8 cellular contexts compared by ENCODE assay signal in genomic region chr17:17590883-17591407, GRCh38. TPM values are rescaled to one million over a fixed set of nuclear protein-coding genes. Genes with fewer than 3 reads are reported as not detected.
DNase-seq lines count a peak whose midpoint lies in the region; ATAC-seq and TF ChIP-seq lines count a peak whose summit lies in the region.

No MANE protein-coding gene starts in this region.

- peak overlapping the region; percentile 95 for H3K27ac Mint-ChIP-seq in activated naive CD4-positive, alpha-beta T cell treated with anti-CD3 and anti-CD28 coated beads, Interleukin-2, amount 10 ng/mL, durations not matched to agents 7 days and 5 days
- peak overlapping the region; percentile 92 for H3K27ac Mint-ChIP-seq in activated CD8-positive, alpha-beta T cell treated with anti-CD3 and anti-CD28 coated beads for 36 hours
- peak overlapping the region; percentile 92 to 98 (median 96) for H3K27ac Mint-ChIP-seq in immature natural killer cell

- no peaks in the 10 kb centered on the region for H3K27me3 Mint-ChIP-seq in activated naive CD4-positive, alpha-beta T cell treated with anti-CD3 and anti-CD28 coated beads, Interleukin-2, amount 10 ng/mL, durations not matched to agents 7 days and 5 days
- H3K27me3 Mint-ChIP-seq in activated CD8-positive, alpha-beta T cell treated with anti-CD3 and anti-CD28 coated beads for 36 hours: no peaks in the 10 kb centered on the region
- H3K27me3 Mint-ChIP-seq in immature natural killer cell (ENCODE audit: low read depth in 3 of 3): peaks cover 2 to 3% (median 3%) of the 10 kb centered on the region in 3 donors

- peak overlapping the region; percentile 82 for H3K27ac ChIP-seq in temporal lobe (ENCODE audit: low read depth, low read length)

- no peaks in the 10 kb centered on the region for H3K36me3 Mint-ChIP-seq in activated naive CD4-positive, alpha-beta T cell treated with anti-CD3 and anti-CD28 coated beads, Interleukin-2, amount 10 ng/mL, durations not matched to agents 7 days and 5 days
- H3K36me3 Mint-ChIP-seq in activated CD8-positive, alpha-beta T cell treated with anti-CD3 and anti-CD28 coated beads for 36 hours (ENCODE audit: low read depth): no peaks in the 10 kb centered on the region
- no peaks in the 10 kb centered on the region for H3K36me3 Mint-ChIP-seq in immature natural killer cell

- H3K4me3 Mint-ChIP-seq in activated naive CD4-positive, alpha-beta T cell treated with anti-CD3 and anti-CD28 coated beads, Interleukin-2, amount 10 ng/mL, durations not matched to agents 7 days and 5 days: peak overlapping the region; percentile 96
- peak overlapping the region; percentile 99 for H3K4me3 Mint-ChIP-seq in activated CD8-positive, alpha-beta T cell treated with anti-CD3 and anti-CD28 coated beads for 36 hours
- H3K4me3 Mint-ChIP-seq in immature natural killer cell: peak overlapping the region; percentile 91 to 96 (median 94)

- no peaks in the 10 kb centered on the region for H3K9me3 Mint-ChIP-seq in activated naive CD4-positive, alpha-beta T cell treated with anti-CD3 and anti-CD28 coated beads, Interleukin-2, amount 10 ng/mL, durations not matched to agents 7 days and 5 days
- H3K9me3 Mint-ChIP-seq in activated CD8-positive, alpha-beta T cell treated with anti-CD3 and anti-CD28 coated beads for 36 hours: no peaks in the 10 kb centered on the region
- H3K9me3 Mint-ChIP-seq in immature natural killer cell: no peaks in the 10 kb centered on the region

- CTCF ChIA-PET in activated naive CD4-positive, alpha-beta T cell treated with anti-CD3 and anti-CD28 coated beads, Interleukin-2, amount 10 ng/mL, durations not matched to agents 7 days and 5 days (lab: Charles Lee): interaction anchor here (0.7 to 1.9 kb wide), 3 partner anchors 23 to 110 kb away, joined by 3 to 6 read pairs (median 3); no protein-coding TSS in a partner anchor
- CTCF ChIA-PET in activated CD8-positive, alpha-beta T cell treated with anti-CD3 and anti-CD28 coated beads for 36 hours (lab: Charles Lee): interaction anchor here (1.0 to 3.3 kb wide), 9 partner anchors 12 to 235 kb away, joined by 3 to 22 read pairs (median 4); partner anchors contain the start of gene RASD1

- intact Hi-C loops in activated CD8-positive, alpha-beta T cell treated with anti-CD3 and anti-CD28 coated beads for 36 hours (cut with micrococcal nuclease): no loop called here

- ATAC-seq in activated CD8-positive, alpha-beta T cell treated with anti-CD3 and anti-CD28 coated beads for 36 hours: no peak
- no peak for ATAC-seq in HG02588 (IDR thresholded peaks at IDR 0.05; ENCODE audit: unreplicated experiment)

- H3K4me1 Mint-ChIP-seq in activated naive CD4-positive, alpha-beta T cell treated with anti-CD3 and anti-CD28 coated beads, Interleukin-2, amount 10 ng/mL, durations not matched to agents 7 days and 5 days: peaks cover 26% of the 10 kb centered on the region
- peaks cover 17% of the 10 kb centered on the region for H3K4me1 Mint-ChIP-seq in activated CD8-positive, alpha-beta T cell treated with anti-CD3 and anti-CD28 coated beads for 36 hours (ENCODE audit: low read depth)
- peaks cover 22 to 28% of the 10 kb centered on the region in 2 donors for H3K4me1 Mint-ChIP-seq in immature natural killer cell

- POLR2A ChIA-PET in activated CD8-positive, alpha-beta T cell treated with anti-CD3 and anti-CD28 coated beads for 36 hours (lab: Charles Lee): interaction anchor here (0.6 to 1.4 kb wide), 6 partner anchors 9 to 468 kb away, joined by 3 to 6 read pairs (median 4); partner anchors contain the start of gene COPS3

- TF ChIP-seq CTCF in activated CD8-positive, alpha-beta T cell treated with anti-CD3 and anti-CD28 coated beads for 36 hours (IDR thresholded peaks at IDR 0.05): no peak

- no peak for DNase-seq in activated naive CD4-positive, alpha-beta T cell treated with anti-CD3 and anti-CD28 coated beads, Interleukin-2, amount 10 ng/mL, durations not matched to agents 7 days and 5 days
- DNase-seq in activated naive CD4-positive, alpha-beta T cell treated with Interleukin-2 at 50 U/mL for 16 hours: no peak
- no peak for DNase-seq in activated CD8-positive, alpha-beta T cell treated with anti-CD3 and anti-CD28 coated beads for 36 hours
- DNase-seq in immature natural killer cell (no peak), DMS 273 treated with DMSO at 0.1 percent for 48 hours (lab: John Stamatoyannopoulos, UW) (no peak), occipital lobe (lab: John Stamatoyannopoulos, UW) (no peak)

RNA-seq across cellular contexts. Expression of gene PEMT, which starts 0.6 kb away (rescaled TPM):
- 10 to 100 TPM; 51.7 to 53.2 TPM for total RNA-seq in activated CD8-positive, alpha-beta T cell treated with anti-CD3 and anti-CD28 coated beads for 36 hours
- polyA plus RNA-seq in immature natural killer cell: 10 to 100 TPM; 18.0 to 41.6 (median 31.4) TPM
- total RNA-seq in temporal lobe (19.9 TPM), occipital lobe (15.3 TPM)
